In the genomic region with DNA sequence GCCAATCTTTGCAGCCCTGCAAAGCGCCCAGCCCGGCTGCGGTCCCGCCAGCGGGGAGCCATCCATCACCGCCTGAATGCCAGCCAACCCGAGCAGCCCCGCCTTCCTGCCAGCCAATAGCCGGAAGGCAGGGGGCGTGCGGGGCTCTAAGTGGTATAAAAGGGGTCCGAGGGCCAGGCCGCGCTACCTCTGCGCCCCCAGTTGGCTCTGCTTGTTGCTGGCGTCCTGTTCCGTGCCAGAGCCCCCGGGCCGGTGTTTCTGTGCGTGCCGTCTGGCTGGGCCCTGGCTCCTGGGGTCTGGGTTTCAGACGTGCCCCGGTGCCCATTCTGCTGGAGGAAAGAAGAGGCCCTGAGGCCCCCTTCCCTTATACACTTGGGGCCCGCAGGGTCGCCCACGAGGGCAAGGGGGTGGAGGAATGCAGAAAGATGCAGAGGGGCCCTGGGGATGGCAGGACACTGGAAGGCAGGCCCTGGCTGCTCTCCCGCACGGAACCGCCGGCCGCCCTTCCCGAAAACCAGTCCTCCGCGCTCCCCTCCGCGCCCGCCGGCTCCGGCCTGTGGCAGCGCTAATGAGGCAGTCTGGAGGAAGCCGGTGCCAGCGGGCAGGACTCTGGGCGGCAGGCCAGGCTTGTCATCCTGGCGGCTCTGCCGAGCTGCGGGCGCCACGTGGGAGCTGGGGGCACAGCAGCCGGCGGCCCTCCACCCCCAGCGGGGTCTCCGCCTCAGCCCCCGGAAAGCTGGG, we compare ENCODE assay signal across 8 cellular contexts. TPM values are rescaled to one million over a fixed set of nuclear protein-coding genes. Genes with fewer than 3 reads are reported as not detected.
DNase-seq lines count a peak whose midpoint lies in the region; ATAC-seq and TF ChIP-seq lines count a peak whose summit lies in the region.

No MANE protein-coding gene starts in this region.

- TF ChIP-seq CTCF in HL-60 (IDR thresholded peaks at IDR 0.05; ENCODE audit: insufficient read depth, low read length) (no peak), stomach (IDR thresholded peaks at IDR 0.05) (peak in 4 of 7 experiments; percentile 16 to 28 (median 20))

- H3K9me3 Mint-ChIP-seq in activated T-cell treated with anti-CD3 and anti-CD28 coated beads, Interleukin-2, amount 50 U/mL, for 24 hours = no peaks in the 10 kb centered on the region

- H3K4me1 ChIP-seq in esophagus (ENCODE audit: control insufficient read depth in 2 of 2, insufficient read depth in 2 of 2, low read length in 1 of 2) = peaks cover 10 to 26% of the 10 kb centered on the region in 2 donors
- peaks cover 34 to 53% (median 46%) of the 10 kb centered on the region in 4 donors for H3K4me1 ChIP-seq in stomach

- ATAC-seq in HG02759 (IDR thresholded peaks at IDR 0.05; ENCODE audit: unreplicated experiment) = no peak

- no peaks in the 10 kb centered on the region for H3K36me3 Mint-ChIP-seq in activated T-cell treated with anti-CD3 and anti-CD28 coated beads, Interleukin-2, amount 50 U/mL, for 24 hours (ENCODE audit: low read depth)

- peaks cover 59% of the 10 kb centered on the region for H3K27me3 Mint-ChIP-seq in activated T-cell treated with anti-CD3 and anti-CD28 coated beads, Interleukin-2, amount 50 U/mL, for 24 hours

- no peaks in the 10 kb centered on the region for H3K36me3 ChIP-seq in esophagus (ENCODE audit: control insufficient read depth in 2 of 2, insufficient read depth in 2 of 2, low read length in 1 of 2)
- no peaks in the 10 kb centered on the region for H3K36me3 ChIP-seq in stomach

- H3K4me1 Mint-ChIP-seq in activated T-cell treated with anti-CD3 and anti-CD28 coated beads, Interleukin-2, amount 50 U/mL, for 24 hours (ENCODE audit: low read depth) = peaks cover 32% of the 10 kb centered on the region

- WGBS in esophagus, 2 donors = 0 to 1% methylated on average over 52 to 53 of the region's 53 CpGs
- WGBS in stomach, 5 donors = 0 to 2% (median 1%) methylated on average over 19 to 53 of the region's 53 CpGs

- TF ChIP-seq EP300 in stomach (IDR thresholded peaks at IDR 0.05) = no peak

- no peak overlapping the region for H3K27ac Mint-ChIP-seq in activated T-cell treated with anti-CD3 and anti-CD28 coated beads, Interleukin-2, amount 50 U/mL, for 24 hours

- peak; percentile 92 for DNase-seq in Ammon's horn (ENCODE audit: low spot score)
- DNase-seq in HL-60 (ENCODE audit: low read depth in 1 of 2, low spot score in 1 of 2) = peak in 1 of 2 experiments; percentile 67
- peak; percentile 80 for DNase-seq in NCI-H748 treated with DMSO at 0.1 percent for 48 hours (lab: John Stamatoyannopoulos, UW)
- peak; percentile 67 for DNase-seq in activated T-cell treated with anti-CD3 and anti-CD28 coated beads, Interleukin-2, amount 50 U/mL, for 24 hours
- DNase-seq in midbrain (lab: John Stamatoyannopoulos, UW) = peak; percentile 91
- DNase-seq in stomach = peak; percentile 92

- peak overlapping the region; percentile 73 for H3K4me3 Mint-ChIP-seq in activated T-cell treated with anti-CD3 and anti-CD28 coated beads, Interleukin-2, amount 50 U/mL, for 24 hours

- H3K9me3 ChIP-seq in esophagus (ENCODE audit: control insufficient read depth in 2 of 2, insufficient read depth in 1 of 2, low read depth in 1 of 2, low read length in 1 of 2) (no peaks in the 10 kb centered on the region), stomach (no peaks in the 10 kb centered on the region)

- intact Hi-C loops in stomach (cut with DNase I; ENCODE audit: low total_unique reads) = no loop called here

- H3K27me3 ChIP-seq in HL-60 (ENCODE audit: insufficient read depth, poor library complexity, severe bottlenecking) (no peaks in the 10 kb centered on the region), esophagus (ENCODE audit: control insufficient read depth in 1 of 2, insufficient read depth in 2 of 2, low read length in 2 of 2) (no peaks in the 10 kb centered on the region), stomach (peaks cover 0 to 22% (median 11%) of the 10 kb centered on the region in 3 donors)

- no peak for TF ChIP-seq POLR2A in stomach (IDR thresholded peaks at IDR 0.05)

- H3K27ac ChIP-seq in HL-60 (replicated peaks) = no peak overlapping the region
- H3K27ac ChIP-seq in esophagus (ENCODE audit: low read depth in 2 of 2, low read length in 1 of 2) = peak overlapping the region; percentile 71 to 78
- H3K27ac ChIP-seq in stomach = peak overlapping the region; percentile 56 to 87 (median 82)

- peak overlapping the region; percentile 39 for H3K4me3 ChIP-seq in HL-60 (replicated peaks; ENCODE audit: insufficient read depth, low read length)
- peak overlapping the region; percentile 17 to 40 for H3K4me3 ChIP-seq in esophagus (ENCODE audit: low read depth in 1 of 2, low read length in 2 of 2)
- peak overlapping the region; percentile 47 to 57 (median 49) for H3K4me3 ChIP-seq in stomach

RNA-seq across cellular contexts. Expression of a gene that starts 14.0 kb away (rescaled TPM):
- 10 to 100 TPM in 1 of 2 donors, 1 to 10 TPM in 1; 8.4 to 12.9 TPM for polyA plus RNA-seq in esophagus
- total RNA-seq in stomach = 100 to 1,000 TPM in 1 of 5 donors, 10 to 100 TPM in 2, 1 to 10 TPM in 2; 6.8 to 187 (median 12.3) TPM
- 10 to 100 TPM; 17.0 to 20.4 (median 17.1) TPM for polyA plus RNA-seq in stomach

RNA-seq across cellular contexts. Expression of a gene that starts 24.6 kb away (rescaled TPM):
- polyA plus RNA-seq in esophagus = 10 to 100 TPM; 39.4 to 45.7 TPM
- total RNA-seq in stomach = 100 to 1,000 TPM in 3 of 5 donors, 10 to 100 TPM in 2; 51.4 to 160 (median 126) TPM
- polyA plus RNA-seq in stomach = 10 to 100 TPM; 25.2 to 39.5 (median 36.6) TPM

RNA-seq across cellular contexts. Expression of a gene that starts 52.7 kb away (rescaled TPM):
- polyA plus RNA-seq in esophagus (100 to 1,000 TPM; 103 to 217 TPM), stomach (100 to 1,000 TPM; 155 to 300 (median 242) TPM)
- 100 to 1,000 TPM; 101 to 682 (median 474) TPM for total RNA-seq in stomach
